1 cellular context compared by ENCODE assay signal in genomic region chr2:189104926-189105325, GRCh38.
TF ChIP-seq lines count a peak whose summit lies in the region.

No MANE protein-coding gene starts in this region.

TF ChIP-seq in WTC11, 78 proteins besides CTCF, POLR2A, EP300 and RAD21:
- TF ChIP-seq NFE2L1 (CRISPR knock-in tag; IDR thresholded peaks at IDR 0.05): no peak
- TF ChIP-seq, protein P1, sequence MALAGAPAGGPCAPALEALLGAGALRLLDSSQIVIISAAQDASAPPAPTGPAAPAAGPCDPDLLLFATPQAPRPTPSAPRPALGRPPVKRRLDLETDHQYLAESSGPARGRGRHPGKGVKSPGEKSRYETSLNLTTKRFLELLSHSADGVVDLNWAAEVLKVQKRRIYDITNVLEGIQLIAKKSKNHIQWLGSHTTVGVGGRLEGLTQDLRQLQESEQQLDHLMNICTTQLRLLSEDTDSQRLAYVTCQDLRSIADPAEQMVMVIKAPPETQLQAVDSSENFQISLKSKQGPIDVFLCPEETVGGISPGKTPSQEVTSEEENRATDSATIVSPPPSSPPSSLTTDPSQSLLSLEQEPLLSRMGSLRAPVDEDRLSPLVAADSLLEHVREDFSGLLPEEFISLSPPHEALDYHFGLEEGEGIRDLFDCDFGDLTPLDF (CRISPR knock-in tag; IDR thresholded peaks at IDR 0.05): no peak
- TF ChIP-seq SMAD4 (CRISPR knock-in tag; IDR thresholded peaks at IDR 0.05): no peak
- TF ChIP-seq ZNF425 (CRISPR knock-in tag; conservative IDR thresholded peaks at IDR 0.05): no peak
- TF ChIP-seq ZNF423 (CRISPR knock-in tag; IDR thresholded peaks at IDR 0.05): no peak
- no peak for TF ChIP-seq ZNF671 (CRISPR knock-in tag; IDR thresholded peaks at IDR 0.05)
- no peak for TF ChIP-seq TEAD1 (CRISPR knock-in tag; IDR thresholded peaks at IDR 0.05)
- no peak for TF ChIP-seq ZNF138 (CRISPR knock-in tag; conservative IDR thresholded peaks at IDR 0.05)
- no peak for TF ChIP-seq ATF1 (CRISPR knock-in tag; IDR thresholded peaks at IDR 0.05)
- TF ChIP-seq, protein P2, sequence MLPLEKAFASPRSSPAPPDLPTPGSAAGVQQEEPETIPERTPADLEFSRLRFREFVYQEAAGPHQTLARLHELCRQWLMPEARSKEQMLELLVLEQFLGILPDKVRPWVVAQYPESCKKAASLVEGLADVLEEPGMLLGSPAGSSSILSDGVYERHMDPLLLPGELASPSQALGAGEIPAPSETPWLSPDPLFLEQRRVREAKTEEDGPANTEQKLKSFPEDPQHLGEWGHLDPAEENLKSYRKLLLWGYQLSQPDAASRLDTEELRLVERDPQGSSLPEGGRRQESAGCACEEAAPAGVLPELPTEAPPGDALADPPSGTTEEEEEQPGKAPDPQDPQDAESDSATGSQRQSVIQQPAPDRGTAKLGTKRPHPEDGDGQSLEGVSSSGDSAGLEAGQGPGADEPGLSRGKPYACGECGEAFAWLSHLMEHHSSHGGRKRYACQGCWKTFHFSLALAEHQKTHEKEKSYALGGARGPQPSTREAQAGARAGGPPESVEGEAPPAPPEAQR (CRISPR knock-in tag; IDR thresholded peaks at IDR 0.05): no peak
- no peak for TF ChIP-seq FOXK1 (CRISPR knock-in tag; IDR thresholded peaks at IDR 0.05)
- TF ChIP-seq, protein P3, sequence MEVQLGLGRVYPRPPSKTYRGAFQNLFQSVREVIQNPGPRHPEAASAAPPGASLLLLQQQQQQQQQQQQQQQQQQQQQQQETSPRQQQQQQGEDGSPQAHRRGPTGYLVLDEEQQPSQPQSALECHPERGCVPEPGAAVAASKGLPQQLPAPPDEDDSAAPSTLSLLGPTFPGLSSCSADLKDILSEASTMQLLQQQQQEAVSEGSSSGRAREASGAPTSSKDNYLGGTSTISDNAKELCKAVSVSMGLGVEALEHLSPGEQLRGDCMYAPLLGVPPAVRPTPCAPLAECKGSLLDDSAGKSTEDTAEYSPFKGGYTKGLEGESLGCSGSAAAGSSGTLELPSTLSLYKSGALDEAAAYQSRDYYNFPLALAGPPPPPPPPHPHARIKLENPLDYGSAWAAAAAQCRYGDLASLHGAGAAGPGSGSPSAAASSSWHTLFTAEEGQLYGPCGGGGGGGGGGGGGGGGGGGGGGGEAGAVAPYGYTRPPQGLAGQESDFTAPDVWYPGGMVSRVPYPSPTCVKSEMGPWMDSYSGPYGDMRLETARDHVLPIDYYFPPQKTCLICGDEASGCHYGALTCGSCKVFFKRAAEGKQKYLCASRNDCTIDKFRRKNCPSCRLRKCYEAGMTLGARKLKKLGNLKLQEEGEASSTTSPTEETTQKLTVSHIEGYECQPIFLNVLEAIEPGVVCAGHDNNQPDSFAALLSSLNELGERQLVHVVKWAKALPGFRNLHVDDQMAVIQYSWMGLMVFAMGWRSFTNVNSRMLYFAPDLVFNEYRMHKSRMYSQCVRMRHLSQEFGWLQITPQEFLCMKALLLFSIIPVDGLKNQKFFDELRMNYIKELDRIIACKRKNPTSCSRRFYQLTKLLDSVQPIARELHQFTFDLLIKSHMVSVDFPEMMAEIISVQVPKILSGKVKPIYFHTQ (CRISPR knock-in tag; IDR thresholded peaks at IDR 0.05): no peak
